12 cellular contexts compared by ENCODE assay signal in the genomic region with DNA sequence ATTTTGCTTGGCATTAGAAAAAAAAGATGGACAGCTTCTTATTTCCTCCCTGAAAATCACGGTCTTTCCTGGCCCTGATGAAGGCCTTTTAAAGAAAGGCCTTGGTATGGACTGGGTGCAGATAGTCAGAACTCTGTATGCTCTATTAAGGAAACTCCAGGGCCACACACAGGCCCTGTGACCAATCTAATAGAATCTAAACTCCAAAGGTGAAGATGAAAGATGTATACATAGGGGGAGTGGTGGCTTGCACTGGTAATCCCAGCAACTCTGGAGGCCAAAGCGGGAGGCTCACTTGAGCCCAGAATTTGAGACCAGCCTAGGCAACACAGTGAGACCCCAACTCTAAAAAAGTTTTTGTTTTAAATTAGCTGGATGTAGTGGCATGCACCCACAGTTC. TPM values are rescaled to one million over a fixed set of nuclear protein-coding genes. Genes with fewer than 3 reads are reported as not detected.
"Had no signal": no experiment of that assay in that cellular context is flagged by ENCODE, and none has a peak within 500 bp of the region (broad histone marks: within the 10 kb centered on the region; RNA-seq: fewer than 3 reads in every experiment).

No MANE protein-coding gene starts in this region.

- H3K27ac ChIP-seq: GM23248 had no signal

- H3K4me3 ChIP-seq: GM23248, GM23338, HAP-1 had no signal

- ATAC-seq: GM23338, HCT116 had no signal

- H3K4me1 ChIP-seq: HAP-1 had no signal

- DNase-seq: GM23248, GOT3, H7, H9, HCEC 1CT, HFFc6 had no signal

- FAIRE-seq: H1, H54 had no signal

- H3K36me3 ChIP-seq: HAP-1 had no signal

- H3K4me3 Mint-ChIP-seq: GM23338, H9, HFFc6 had no signal

- H3K27ac Mint-ChIP-seq: GM23338, HFFc6 had no signal

RNA-seq across cellular contexts. Expression of a gene that starts 37.3 kb away (rescaled TPM):
- total RNA-seq: GM23248, H4, HFFc6 had no signal
- polyA plus RNA-seq: GM23248 had no signal
